8 cellular contexts compared by ENCODE assay signal in the genomic region with DNA sequence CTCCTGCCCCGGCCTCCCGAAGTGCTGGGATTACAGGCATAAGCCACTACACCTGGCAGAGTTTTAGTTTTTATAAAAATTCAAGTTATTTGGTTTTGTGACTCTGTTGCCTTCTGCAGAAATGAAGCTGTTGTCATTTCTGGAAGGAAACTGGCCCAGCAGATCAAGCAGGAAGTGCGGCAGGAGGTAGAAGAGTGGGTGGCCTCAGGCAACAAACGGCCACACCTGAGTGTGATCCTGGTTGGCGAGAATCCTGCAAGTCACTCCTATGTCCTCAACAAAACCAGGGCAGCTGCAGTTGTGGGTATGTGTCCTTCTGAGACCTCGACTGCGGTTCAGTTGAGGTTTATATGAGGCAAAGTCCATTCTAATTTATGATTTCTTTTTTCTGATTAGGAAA. TPM values are rescaled to one million over a fixed set of nuclear protein-coding genes. Genes with fewer than 3 reads are reported as not detected.
DNase-seq lines count a peak whose midpoint lies in the region; ATAC-seq and TF ChIP-seq lines count a peak whose summit lies in the region.

No MANE protein-coding gene starts in this region.

- no peak overlapping the region for H3K4me2 ChIP-seq in GM23248 (ENCODE audit: unreplicated experiment)

- H3K9me2 ChIP-seq in GM23248 (ENCODE audit: insufficient read depth): no peaks in the 10 kb centered on the region

- peaks cover 98% of the 10 kb centered on the region for H3K79me2 ChIP-seq in GM23248 (ENCODE audit: insufficient read depth)

- no peak overlapping the region for H2AFZ ChIP-seq in GM23248

- peaks cover 32% of the 10 kb centered on the region for H3F3A ChIP-seq in GM23248 (ENCODE audit: insufficient read depth)

- H3K36me3 ChIP-seq in CD4-positive, CD25-positive, alpha-beta regulatory T cell (ENCODE audit: control insufficient read depth, insufficient read depth, low read length): peaks cover 19% of the 10 kb centered on the region
- peaks cover 70% of the 10 kb centered on the region for H3K36me3 ChIP-seq in GM23248 (ENCODE audit: low read depth)
- no peaks in the 10 kb centered on the region for H3K36me3 ChIP-seq in ovary

- TF ChIP-seq EP300 in ovary (IDR thresholded peaks at IDR 0.05): no peak

- H3K27ac Mint-ChIP-seq in CD4-positive, CD25-positive, alpha-beta regulatory T cell: peak overlapping the region; percentile 93 to 99 (median 98)
- H3K27ac Mint-ChIP-seq in activated CD4-positive, alpha-beta memory T cell treated with anti-CD3 and anti-CD28 coated beads for 36 hours: peak overlapping the region; percentile 98

- intact Hi-C loops in activated CD4-positive, alpha-beta memory T cell treated with anti-CD3 and anti-CD28 coated beads for 36 hours (cut with micrococcal nuclease): loop anchor here (5.0 kb wide), 1 partner anchor 38 kb away; no protein-coding TSS in a partner anchor
- intact Hi-C loops in left colon (cut with DNase I, micrococcal nuclease): no loop called here
- intact Hi-C loops in ovary (cut with DNase I): no loop called here

- no peak overlapping the region for H3K9ac ChIP-seq in GM23248

- no peak for TF ChIP-seq CTCF in ovary (IDR thresholded peaks at IDR 0.05)

- peaks cover 27 to 71% (median 53%) of the 10 kb centered on the region in 4 donors for H3K4me1 Mint-ChIP-seq in CD4-positive, CD25-positive, alpha-beta regulatory T cell
- H3K4me1 Mint-ChIP-seq in activated CD4-positive, alpha-beta memory T cell treated with anti-CD3 and anti-CD28 coated beads for 36 hours (ENCODE audit: low read depth): peaks cover 71% of the 10 kb centered on the region

- peak; percentile 7 to 70 (median 22) for DNase-seq in CD4-positive, CD25-positive, alpha-beta regulatory T cell
- DNase-seq in GM23248 (no peak), left colon (peak; percentile 68 to 88), ovary (no peak), foreskin melanocyte (no peak), NCI-H345 (lab: John Stamatoyannopoulos, UW) (no peak)
- DNase-seq in activated CD4-positive, alpha-beta memory T cell treated with anti-CD3 and anti-CD28 coated beads for 36 hours: peak; percentile 73

- POLR2A ChIA-PET in activated CD4-positive, alpha-beta memory T cell treated with anti-CD3 and anti-CD28 coated beads for 36 hours (lab: Charles Lee): interaction anchor here (0.6 to 3.4 kb wide), 9 partner anchors 11 to 68 kb away, joined by 3 to 32 read pairs (median 5); a partner anchor contains a TSS

- H3K36me3 Mint-ChIP-seq in CD4-positive, CD25-positive, alpha-beta regulatory T cell: peaks cover 18% of the 10 kb centered on the region
- peaks cover 86% of the 10 kb centered on the region for H3K36me3 Mint-ChIP-seq in activated CD4-positive, alpha-beta memory T cell treated with anti-CD3 and anti-CD28 coated beads for 36 hours

- peak; percentile 13 to 22 for ATAC-seq in CD4-positive, CD25-positive, alpha-beta regulatory T cell (ENCODE audit: low read depth in 2 of 2)
- ATAC-seq in left colon: peak; percentile 99
- ATAC-seq in GM18858 (IDR thresholded peaks at IDR 0.05; ENCODE audit: unreplicated experiment): no peak

- in situ Hi-C loops in GM23248 (cut with MboI): no loop called here

- 86 to 91% methylated on average over 7 of the region's 7 CpGs for WGBS in GM23248 (ENCODE audit: low coverage in 1 of 2, low lambda C conversion rate in 2 of 2, missing lambda C conversion rate in 2 of 2), 2 experiments
- WGBS in ovary, 3 donors: 86 to 92% (median 87%) methylated on average over 7 of the region's 7 CpGs

- H4K20me1 ChIP-seq in GM23248 (ENCODE audit: insufficient read depth): peaks cover 28% of the 10 kb centered on the region; the same call in 1 of the 2 replicates

- peaks cover 37% of the 10 kb centered on the region for H3K4me1 ChIP-seq in CD4-positive, CD25-positive, alpha-beta regulatory T cell (ENCODE audit: control insufficient read depth, insufficient read depth, low read length, poor library complexity, severe bottlenecking)
- peaks cover 28% of the 10 kb centered on the region for H3K4me1 ChIP-seq in GM23248 (ENCODE audit: insufficient read depth)
- peaks cover 8% of the 10 kb centered on the region for H3K4me1 ChIP-seq in ovary (ENCODE audit: insufficient read depth)

- H3K4me3 Mint-ChIP-seq in CD4-positive, CD25-positive, alpha-beta regulatory T cell: peak overlapping the region; percentile 76 to 85 (median 80)
- H3K4me3 Mint-ChIP-seq in activated CD4-positive, alpha-beta memory T cell treated with anti-CD3 and anti-CD28 coated beads for 36 hours: peak overlapping the region; percentile 66

- no peak for TF ChIP-seq POLR2A in ovary (IDR thresholded peaks at IDR 0.05)

- no peaks in the 10 kb centered on the region for H3K27me3 Mint-ChIP-seq in CD4-positive, CD25-positive, alpha-beta regulatory T cell
- H3K27me3 Mint-ChIP-seq in activated CD4-positive, alpha-beta memory T cell treated with anti-CD3 and anti-CD28 coated beads for 36 hours: no peaks in the 10 kb centered on the region

- H3K27me3 ChIP-seq in CD4-positive, CD25-positive, alpha-beta regulatory T cell (ENCODE audit: control insufficient read depth, insufficient read depth, low read length): no peaks in the 10 kb centered on the region
- no peaks in the 10 kb centered on the region for H3K27me3 ChIP-seq in GM23248 (replicated peaks; ENCODE audit: insufficient read depth)
- no peaks in the 10 kb centered on the region for H3K27me3 ChIP-seq in ovary

- H3K9me3 Mint-ChIP-seq in CD4-positive, CD25-positive, alpha-beta regulatory T cell: no peaks in the 10 kb centered on the region
- no peaks in the 10 kb centered on the region for H3K9me3 Mint-ChIP-seq in activated CD4-positive, alpha-beta memory T cell treated with anti-CD3 and anti-CD28 coated beads for 36 hours

- peak overlapping the region; percentile 88 for H3K27ac ChIP-seq in CD4-positive, CD25-positive, alpha-beta regulatory T cell (ENCODE audit: insufficient read depth, low read length, poor library complexity, severe bottlenecking)
- H3K27ac ChIP-seq in GM23248 (0 out of 2 replicates have a peak overlapping the region, but pooled peaks have one; percentile 1), ovary (no peak overlapping the region)

- no peaks in the 10 kb centered on the region for H3K9me3 ChIP-seq in CD4-positive, CD25-positive, alpha-beta regulatory T cell (ENCODE audit: control insufficient read depth in 2 of 2, low read length in 2 of 2)
- H3K9me3 ChIP-seq in GM23248 (ENCODE audit: low read depth): no peaks in the 10 kb centered on the region
- no peaks in the 10 kb centered on the region for H3K9me3 ChIP-seq in ovary

- H3K4me3 ChIP-seq in CD4-positive, CD25-positive, alpha-beta regulatory T cell (ENCODE audit: low read depth, low read length): peak overlapping the region; percentile 68
- H3K4me3 ChIP-seq in GM23248 (no peak overlapping the region), ovary (no peak overlapping the region)

- CTCF ChIA-PET in activated CD4-positive, alpha-beta memory T cell treated with anti-CD3 and anti-CD28 coated beads for 36 hours (lab: Charles Lee): interaction anchor here (0.9 to 2.5 kb wide), 5 partner anchors 26 to 526 kb away, joined by 3 to 20 read pairs (median 3); a partner anchor contains a TSS

RNA-seq across cellular contexts. Expression of a gene that starts 7.2 kb away (rescaled TPM):
- 48.1 TPM for total RNA-seq in CD4-positive, CD25-positive, alpha-beta regulatory T cell
- 10 to 100 TPM; 18.5 to 36.6 (median 26.5) TPM for polyA plus RNA-seq in CD4-positive, CD25-positive, alpha-beta regulatory T cell
- total RNA-seq in GM23248 (2014; rRNA removed; shearing (Covaris generic)): 211 and 215 TPM in 2 replicates
- polyA plus RNA-seq in GM23248 (2016; fragmentation: Nextera tagmentation; extraction: Ambion mirVana): 139 and 144 TPM in 2 replicates
- total RNA-seq in activated CD4-positive, alpha-beta memory T cell treated with anti-CD3 and anti-CD28 coated beads for 36 hours: 100 to 1,000 TPM; 518 to 525 TPM
- 10 to 100 TPM; 23.4 to 53.4 TPM for total RNA-seq in left colon
- 100 to 1,000 TPM in 1 of 7 donors, 10 to 100 TPM in 5, 1 to 10 TPM in 1; 6.5 to 229 (median 20.4) TPM for total RNA-seq in ovary
- 10 to 100 TPM; 23.4 to 60.4 TPM for polyA plus RNA-seq in ovary

RNA-seq across cellular contexts. Expression of a gene that starts 26.9 kb away (rescaled TPM):
- 161 TPM for total RNA-seq in CD4-positive, CD25-positive, alpha-beta regulatory T cell
- polyA plus RNA-seq in CD4-positive, CD25-positive, alpha-beta regulatory T cell: 100 to 1,000 TPM; 152 to 209 (median 166) TPM
- 120 and 139 TPM in 2 replicates for total RNA-seq in GM23248 (2014; rRNA removed; shearing (Covaris generic))
- polyA plus RNA-seq in GM23248 (2016; fragmentation: Nextera tagmentation; extraction: Ambion mirVana) (92.2 and 105 TPM in 2 replicates), ovary (10 to 100 TPM; 31.6 to 53.6 TPM)
- total RNA-seq in activated CD4-positive, alpha-beta memory T cell treated with anti-CD3 and anti-CD28 coated beads for 36 hours: 100 to 1,000 TPM; 159 to 170 TPM
- total RNA-seq in left colon (100 to 1,000 TPM; 137 to 138 TPM), ovary (100 to 1,000 TPM in 3 of 7 donors, 10 to 100 TPM in 4; 63.9 to 122 (median 94.5) TPM)

RNA-seq across cellular contexts. Expression of a gene that starts 57.9 kb away (rescaled TPM):
- 12.1 TPM for total RNA-seq in CD4-positive, CD25-positive, alpha-beta regulatory T cell
- polyA plus RNA-seq in CD4-positive, CD25-positive, alpha-beta regulatory T cell: 10 to 100 TPM; 60.4 to 76.4 (median 67.3) TPM
- total RNA-seq in GM23248 (2014; rRNA removed; shearing (Covaris generic)): 46.2 and 63.7 TPM in 2 replicates
- polyA plus RNA-seq in GM23248 (2016; fragmentation: Nextera tagmentation; extraction: Ambion mirVana) (104 and 109 TPM in 2 replicates), ovary (10 to 100 TPM; 20.9 to 34.4 TPM)
- total RNA-seq in activated CD4-positive, alpha-beta memory T cell treated with anti-CD3 and anti-CD28 coated beads for 36 hours: 10 to 100 TPM; 97.2 to 99.8 TPM
- total RNA-seq in left colon (10 to 100 TPM; 40.4 to 45.8 TPM), ovary (10 to 100 TPM in 6 of 7 donors, 1 to 10 TPM in 1; 8.2 to 30.1 (median 15.3) TPM)

Comparison
In these comparisons a context has a peak if more than half of its experiments do, and no peak if none do; other contexts are left out.
1. DNase-seq: peak in CD4-positive, CD25-positive, alpha-beta regulatory T cell (3 of 3), activated CD4-positive, alpha-beta memory T cell treated with anti-CD3 and anti-CD28 coated beads for 36 hours (single experiment) and left colon (2 of 2); none in GM23248 (single experiment), ovary (0 of 5), foreskin melanocyte (single experiment) and NCI-H345 (single experiment).
2. H3K27ac ChIP-seq: peak in CD4-positive, CD25-positive, alpha-beta regulatory T cell (single experiment) and GM23248 (single experiment); none in ovary (0 of 2).